Comparison of ENCODE assay signal across 9 cellular contexts in the genomic region with DNA sequence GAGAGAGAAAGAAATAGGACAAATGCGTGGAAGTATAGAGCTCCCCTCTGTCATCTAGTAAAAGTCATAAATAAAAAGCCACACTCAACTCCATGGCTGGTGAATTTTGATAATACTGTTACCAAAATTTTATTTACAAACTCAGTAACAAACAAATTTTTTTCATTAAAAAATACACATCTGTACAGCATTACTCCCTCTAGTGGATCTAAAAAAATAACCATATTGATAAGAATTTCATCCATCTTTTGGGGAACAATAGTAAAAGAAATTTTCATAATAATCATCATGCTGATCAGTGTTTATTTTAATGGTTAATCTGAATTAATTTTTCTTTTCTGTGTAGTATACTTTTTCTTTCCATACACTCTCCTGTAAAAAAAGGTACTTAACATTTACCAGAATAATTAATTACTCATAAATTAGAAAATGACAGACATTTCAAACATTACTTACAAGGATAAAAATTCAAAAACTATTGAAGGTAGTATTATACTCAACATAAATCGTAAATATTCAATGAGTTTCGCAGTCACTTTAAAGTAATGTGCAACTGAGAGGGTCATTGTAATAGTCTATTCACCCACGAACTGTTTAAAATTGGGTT.
DNase-seq lines count a peak whose midpoint lies in the region; ATAC-seq, FAIRE-seq and TF ChIP-seq lines count a peak whose summit lies in the region.
"Had no signal": no experiment of that assay in that cellular context is flagged by ENCODE, and none has a peak within 500 bp of the region (broad histone marks: within the 10 kb centered on the region; RNA-seq: fewer than 3 reads in every experiment).

No MANE protein-coding gene starts in this region.

- intact Hi-C loops in pancreas (cut with DNase I), result no loop called here

- H3K36me3 ChIP-seq in DOHH2 (ENCODE audit: control insufficient read depth, low read length) (no peaks in the 10 kb centered on the region), pancreas (no peaks in the 10 kb centered on the region)

- no peaks in the 10 kb centered on the region for H3K79me2 ChIP-seq in DOHH2 (ENCODE audit: control insufficient read depth, low read length)

- no peak overlapping the region for H3K27ac Mint-ChIP-seq in naive thymus-derived CD8-positive, alpha-beta T cell
- H3K27ac Mint-ChIP-seq: stimulated activated effector memory CD8-positive, alpha-beta T cell treated with anti-CD3 and anti-CD28 coated beads, Interleukin-12 subunit alpha, Interleukin-12 subunit beta, amount 100 ng/mL, for 72 hours had no signal

- no peaks in the 10 kb centered on the region for H3K4me1 Mint-ChIP-seq in naive thymus-derived CD8-positive, alpha-beta T cell
- H3K4me1 Mint-ChIP-seq: stimulated activated effector memory CD8-positive, alpha-beta T cell treated with anti-CD3 and anti-CD28 coated beads, Interleukin-12 subunit alpha, Interleukin-12 subunit beta, amount 100 ng/mL, for 72 hours had no signal

- H3K9me2 ChIP-seq in DOHH2 (replicated peaks; ENCODE audit: control insufficient read depth, low read length), result no peaks in the 10 kb centered on the region

- H3F3A ChIP-seq in DOHH2 (ENCODE audit: control insufficient read depth, insufficient read depth), result 0 out of 2 replicates have a peak, but pooled peaks cover 2% of the 10 kb centered on the region

- ATAC-seq in pancreas, result peak in 3 of 4 donors; percentile 59 to 68 (median 65)
- no peak for ATAC-seq in naive thymus-derived CD8-positive, alpha-beta T cell
- ATAC-seq: stimulated activated effector memory CD8-positive, alpha-beta T cell treated with anti-CD3 and anti-CD28 coated beads, Interleukin-12 subunit alpha, Interleukin-12 subunit beta, amount 100 ng/mL, for 72 hours had no signal

- H3K27me3 ChIP-seq in DOHH2 (ENCODE audit: control insufficient read depth, low read length) (peaks cover 6% of the 10 kb centered on the region; the same call in 1 of the 2 replicates), pancreas (no peaks in the 10 kb centered on the region)

- H3K27me3 Mint-ChIP-seq in naive thymus-derived CD8-positive, alpha-beta T cell, result peaks cover 11 to 38% (median 18%) of the 10 kb centered on the region in 5 donors

- H3K4me3 Mint-ChIP-seq in naive thymus-derived CD8-positive, alpha-beta T cell, result no peak overlapping the region
- H3K4me3 Mint-ChIP-seq: stimulated activated effector memory CD8-positive, alpha-beta T cell treated with anti-CD3 and anti-CD28 coated beads, Interleukin-12 subunit alpha, Interleukin-12 subunit beta, amount 100 ng/mL, for 72 hours had no signal

- H3K4me3 ChIP-seq in DOHH2 (ENCODE audit: low read length) (no peak overlapping the region), pancreas (peak overlapping the region in 2 of 4 donors; percentile 2 to 26)

- H3K9me3 ChIP-seq in DOHH2 (ENCODE audit: control insufficient read depth, insufficient read depth, low read length) (no peaks in the 10 kb centered on the region), pancreas (no peaks in the 10 kb centered on the region)

- H3K27ac ChIP-seq in DOHH2 (ENCODE audit: low read depth, low read length), result no peak overlapping the region
- no peak overlapping the region for H3K27ac ChIP-seq in pancreas

- H3K4me2 ChIP-seq in DOHH2 (ENCODE audit: low read length), result no peak overlapping the region

- POLR2A ChIA-PET in naive thymus-derived CD8-positive, alpha-beta T cell (lab: Charles Lee), result no interaction called here

- H4K20me1 ChIP-seq in DOHH2 (ENCODE audit: control insufficient read depth, insufficient read depth, low read depth, low read length), result no peaks in the 10 kb centered on the region

- peak; percentile 47 for TF ChIP-seq CTCF in DOHH2 (IDR thresholded peaks at IDR 0.05; ENCODE audit: low read depth, low read length, poor library complexity, severe bottlenecking)
- TF ChIP-seq CTCF in pancreas (IDR thresholded peaks at IDR 0.05), result peak in 3 of 4 donors; percentile 19 to 46 (median 24)

- peaks cover 0 to 11% (median 3%) of the 10 kb centered on the region in 9 donors for H3K9me3 Mint-ChIP-seq in naive thymus-derived CD8-positive, alpha-beta T cell
- H3K9me3 Mint-ChIP-seq: stimulated activated effector memory CD8-positive, alpha-beta T cell treated with anti-CD3 and anti-CD28 coated beads, Interleukin-12 subunit alpha, Interleukin-12 subunit beta, amount 100 ng/mL, for 72 hours had no signal

- 39 to 48% methylated on average over 4 of the region's 4 CpGs for WGBS in pancreas, 2 donors

- peak; percentile 68 for FAIRE-seq in colon (lab: Jason Lieb, UNC)
- FAIRE-seq in pancreas (lab: Jason Lieb, UNC), result peak; percentile 96

- peaks cover 0 to 9% (median 0%) of the 10 kb centered on the region in 3 donors for H3K36me3 Mint-ChIP-seq in naive thymus-derived CD8-positive, alpha-beta T cell
- H3K36me3 Mint-ChIP-seq: stimulated activated effector memory CD8-positive, alpha-beta T cell treated with anti-CD3 and anti-CD28 coated beads, Interleukin-12 subunit alpha, Interleukin-12 subunit beta, amount 100 ng/mL, for 72 hours had no signal

- H3K4me1 ChIP-seq in DOHH2 (ENCODE audit: control insufficient read depth, low read length) (no peaks in the 10 kb centered on the region), pancreas (peaks cover 0 to 4% (median 0%) of the 10 kb centered on the region in 3 donors)

- DNase-seq in NCI-H2227 (lab: John Stamatoyannopoulos, UW; ENCODE audit: unreplicated experiment), result peak; percentile 56
- no peak for DNase-seq in pancreas
- no peak for DNase-seq in cerebellar nuclear complex (lab: John Stamatoyannopoulos, UW)
- no peak for DNase-seq in KG1 (lab: John Stamatoyannopoulos, UW)
- DNase-seq in naive thymus-derived CD8-positive, alpha-beta T cell, result no peak
- no peak for DNase-seq in stimulated activated CD4-positive, alpha-beta T cell treated with anti-CD3 and anti-CD28 coated beads, Interleukin-2, amount 100 ng/mL, for 48 hours

Comparison
In these comparisons a context has a peak if more than half of its experiments do, and no peak if none do; other contexts are left out.
1. ATAC-seq: peak in pancreas (3 of 4); none in naive thymus-derived CD8-positive, alpha-beta T cell (0 of 2).